Comparison of ENCODE assay signal across 17 cellular contexts in the genomic region with DNA sequence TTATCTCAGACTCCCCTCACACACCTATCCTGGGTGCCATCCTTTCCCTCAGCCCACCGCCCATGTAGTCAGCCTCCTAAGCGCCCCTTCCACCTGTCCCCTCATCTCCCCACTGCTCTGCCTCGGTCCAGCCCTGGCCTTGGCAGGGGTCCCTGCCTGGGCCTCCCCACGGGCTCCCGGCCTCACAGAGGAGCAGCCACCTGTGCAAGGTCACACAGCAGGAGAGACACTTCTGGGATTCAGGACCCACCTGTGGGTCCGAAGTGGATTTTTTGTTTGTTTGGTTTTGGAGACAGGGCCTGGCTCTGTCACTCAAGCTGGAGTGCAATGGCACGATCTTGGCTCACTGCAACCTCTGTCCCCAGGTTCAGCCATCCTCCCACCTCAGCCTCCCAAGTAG. TPM values are rescaled to one million over a fixed set of nuclear protein-coding genes. Genes with fewer than 3 reads are reported as not detected.
A peak's percentile ranks its signal among the peaks of the same experiment; 100 is the strongest.
DNase-seq lines count a peak whose midpoint lies in the region; ATAC-seq lines count a peak whose summit lies in the region.
"Had no signal": no experiment of that assay in that cellular context is flagged by ENCODE, and none has a peak within 500 bp of the region (broad histone marks: within the 10 kb centered on the region; RNA-seq: fewer than 3 reads in every experiment).

No MANE protein-coding gene starts in this region.

- intact Hi-C loops in activated CD4-positive, alpha-beta T cell treated with anti-CD3 and anti-CD28 coated beads for 36 hours (cut with DNase I, micrococcal nuclease), result no loop called here

- peaks cover 3% of the 10 kb centered on the region for H3K36me3 ChIP-seq in H7 (replicated peaks; ENCODE audit: control insufficient read depth, insufficient read depth, low read length)
- H3K36me3 ChIP-seq: BLaER1 had no signal

- H3K4me3 Mint-ChIP-seq in activated CD4-positive, alpha-beta T cell treated with anti-CD3 and anti-CD28 coated beads for 36 hours, result no peak overlapping the region
- H3K4me3 Mint-ChIP-seq: B cell; CD4-positive, CD25-positive, alpha-beta regulatory T cell; CD8-positive, alpha-beta T cell; H9; HFFc6 had no signal

- H3K4me1 Mint-ChIP-seq in activated CD4-positive, alpha-beta T cell treated with anti-CD3 and anti-CD28 coated beads for 36 hours, result no peaks in the 10 kb centered on the region
- H3K4me1 Mint-ChIP-seq: B cell had no signal

- H3K27ac Mint-ChIP-seq in activated CD4-positive, alpha-beta T cell treated with anti-CD3 and anti-CD28 coated beads for 36 hours, result peak overlapping the region; percentile 60
- H3K27ac Mint-ChIP-seq: B cell; CD4-positive, CD25-positive, alpha-beta regulatory T cell; CD8-positive, alpha-beta T cell; HFFc6 had no signal

- peaks cover 2% of the 10 kb centered on the region; the same call in 1 of the 2 replicates for H3K27me3 ChIP-seq in H7 (ENCODE audit: control insufficient read depth, insufficient read depth, low read length)
- H3K27me3 ChIP-seq: BLaER1 had no signal

- peaks cover 7% of the 10 kb centered on the region for H3K27me3 Mint-ChIP-seq in activated CD4-positive, alpha-beta T cell treated with anti-CD3 and anti-CD28 coated beads for 36 hours

- CTCF ChIA-PET in activated CD4-positive, alpha-beta T cell treated with anti-CD3 and anti-CD28 coated beads for 36 hours (lab: Charles Lee), result no interaction called here

- no peaks in the 10 kb centered on the region for H3K9me3 Mint-ChIP-seq in activated CD4-positive, alpha-beta T cell treated with anti-CD3 and anti-CD28 coated beads for 36 hours (ENCODE audit: low read depth)
- H3K9me3 Mint-ChIP-seq: CD4-positive, CD25-positive, alpha-beta regulatory T cell; CD8-positive, alpha-beta T cell; H9; HFFc6 had no signal

- ATAC-seq in activated CD4-positive, alpha-beta T cell treated with anti-CD3 and anti-CD28 coated beads for 36 hours, result no peak
- ATAC-seq: CD8-positive, alpha-beta T cell; HCT116 had no signal

- POLR2A ChIA-PET in activated CD4-positive, alpha-beta T cell treated with anti-CD3 and anti-CD28 coated beads for 36 hours (lab: Charles Lee), result no interaction called here

- peaks cover 21% of the 10 kb centered on the region for H3K36me3 Mint-ChIP-seq in activated CD4-positive, alpha-beta T cell treated with anti-CD3 and anti-CD28 coated beads for 36 hours (ENCODE audit: low read depth)
- H3K36me3 Mint-ChIP-seq: CD4-positive, CD25-positive, alpha-beta regulatory T cell had no signal

- H3K4me3 ChIP-seq in H7 (ENCODE audit: insufficient read depth, low read depth, low read length), result no peak overlapping the region
- H3K4me3 ChIP-seq: BLaER1, GM23248 had no signal

- no peak for DNase-seq in activated CD4-positive, alpha-beta T cell treated with anti-CD3 and anti-CD28 coated beads for 36 hours
- DNase-seq in activated CD4-positive, alpha-beta T cell treated with anti-CD3 and anti-CD28 coated beads, Interleukin-2, amount 50 U/mL, for 1 hour, result no peak
- peak; percentile 38 for DNase-seq in H7
- peak; percentile 6 for DNase-seq in iPS-NIHi11 (ENCODE audit: low spot score)
- DNase-seq in NCI-H2227 (lab: John Stamatoyannopoulos, UW; ENCODE audit: unreplicated experiment), result no peak
- no peak for DNase-seq in NCI-H146 treated with DMSO at 0.1 percent for 48 hours (lab: John Stamatoyannopoulos, UW; ENCODE audit: unreplicated experiment)
- DNase-seq: CD4-positive, CD25-positive, alpha-beta regulatory T cell; CD8-positive, alpha-beta T cell; DMS153; DND-41; GM23248; H9; HFFc6 had no signal

RNA-seq across cellular contexts. Expression of gene UPK1A, which starts 0.7 kb away (rescaled TPM):
- total RNA-seq in activated CD4-positive, alpha-beta T cell treated with anti-CD3 and anti-CD28 coated beads for 36 hours, result 1 to 10 TPM; 1.2 to 1.8 TPM
- total RNA-seq in H7 (2014; rRNA removed; shearing (Covaris generic)), result 0.14 and 0.74 TPM in 2 replicates
- total RNA-seq: B cell; Caco-2; CD4-positive, CD25-positive, alpha-beta regulatory T cell; CD8-positive, alpha-beta T cell; GM23248 had no signal

RNA-seq across cellular contexts. Expression of gene COX6B1, which starts 17.5 kb away (rescaled TPM):
- 100 to 1,000 TPM; 385 to 437 TPM for total RNA-seq in activated CD4-positive, alpha-beta T cell treated with anti-CD3 and anti-CD28 coated beads for 36 hours
- 500 and 605 TPM in 2 replicates for total RNA-seq in H7 (2014; rRNA removed; shearing (Covaris generic))

RNA-seq across cellular contexts. Expression of gene ETV2, which starts 24.1 kb away (rescaled TPM):
- total RNA-seq in activated CD4-positive, alpha-beta T cell treated with anti-CD3 and anti-CD28 coated beads for 36 hours, result 1 to 10 TPM in 1 of 2 experiments, under 1 TPM in 1; 0.37 to 1.1 TPM
- 0.35 and 0.81 TPM in 2 replicates for total RNA-seq in H7 (2014; rRNA removed; shearing (Covaris generic))
- total RNA-seq: CD4-positive, CD25-positive, alpha-beta regulatory T cell; GM23248 had no signal

RNA-seq across cellular contexts. Expression of gene RBM42, which starts 36.8 kb away (rescaled TPM):
- 10 to 100 TPM; 87.5 to 94.4 TPM for total RNA-seq in activated CD4-positive, alpha-beta T cell treated with anti-CD3 and anti-CD28 coated beads for 36 hours
- 75.0 and 81.4 TPM in 2 replicates for total RNA-seq in H7 (2014; rRNA removed; shearing (Covaris generic))

RNA-seq across cellular contexts. Expression of gene ZBTB32, which starts 38.8 kb away (rescaled TPM):
- total RNA-seq in activated CD4-positive, alpha-beta T cell treated with anti-CD3 and anti-CD28 coated beads for 36 hours, result 100 to 1,000 TPM; 232 to 265 TPM
- not detected in 2 replicates for total RNA-seq in H7 (2014; rRNA removed; shearing (Covaris generic))
- total RNA-seq: Caco-2, GM23248, HFFc6 had no signal

Comparison
In these comparisons a context has a peak if more than half of its experiments do, and no peak if none do; other contexts are left out.
1. DNase-seq: peak in H7 (single experiment) and iPS-NIHi11 (single experiment); none in activated CD4-positive, alpha-beta T cell treated with anti-CD3 and anti-CD28 coated beads for 36 hours (single experiment), activated CD4-positive, alpha-beta T cell treated with anti-CD3 and anti-CD28 coated beads, Interleukin-2, amount 50 U/mL, for 1 hour (single experiment), NCI-H2227 (single experiment) and NCI-H146 treated with DMSO at 0.1 percent for 48 hours (single experiment).